8 cellular contexts compared by ENCODE assay signal in genomic region chr11:67805256-67806126, GRCh38.
DNase-seq lines count a peak whose midpoint lies in the region; ATAC-seq and TF ChIP-seq lines count a peak whose summit lies in the region.
"Not testable (repeated sequence)": the region's sequence is repeated elsewhere in the genome, so short reads cannot be mapped to it uniquely, and the experiment has no call there.

No MANE protein-coding gene starts in this region.

- not testable (repeated sequence) for TF ChIP-seq POLR2A in erythroblast (IDR thresholded peaks at IDR 0.05; ENCODE audit: low read length)

- not testable (repeated sequence) for H3K9me3 ChIP-seq in KOPT-K1 (ENCODE audit: insufficient read depth, low read length, poor library complexity, severe bottlenecking)

- H3K4me3 Mint-ChIP-seq in Calu3 (ENCODE audit: low read depth, unreplicated experiment) = peak overlapping the region; percentile 76
- peak overlapping the region; percentile 87 for H3K4me3 Mint-ChIP-seq in activated T-cell treated with anti-CD3 and anti-CD28 coated beads, Interleukin-2, amount 50 U/mL, for 4 hours

- not testable (repeated sequence) for BruUV-seq in Calu3 (replicated peaks; lab: Mats Ljungman, UMichigan)

- not testable (repeated sequence) for TF ChIP-seq CTCF in Calu3 (IDR thresholded peaks at IDR 0.05; ENCODE audit: unreplicated experiment)

- peaks cover 24% of the 10 kb centered on the region for H3K4me1 Mint-ChIP-seq in Calu3 (ENCODE audit: low read depth, unreplicated experiment)
- peaks cover 11% of the 10 kb centered on the region for H3K4me1 Mint-ChIP-seq in activated T-cell treated with anti-CD3 and anti-CD28 coated beads, Interleukin-2, amount 50 U/mL, for 4 hours (ENCODE audit: low read depth)

- CTCF ChIA-PET in Calu3 (lab: Charles Lee) = interaction anchor here (0.6 to 0.7 kb wide), 2 partner anchors 116 to 724 kb away, joined by 3 to 4 read pairs; no protein-coding TSS in a partner anchor

- intact Hi-C loops in Calu3 (cut with micrococcal nuclease; ENCODE audit: unreplicated experiment) = not testable (repeated sequence)

- peak overlapping the region; percentile 92 for H3K27ac Mint-ChIP-seq in Calu3 (ENCODE audit: unreplicated experiment)

- peak overlapping the region; percentile 71 for H3K27ac ChIP-seq in KOPT-K1 (ENCODE audit: low read depth, low read length, poor library complexity, severe bottlenecking)

- DNase-seq in Calu3 = peak; percentile 99
- peak; percentile 96 for DNase-seq in activated T-cell treated with anti-CD3 and anti-CD28 coated beads, Interleukin-2, amount 50 U/mL, for 4 hours
- DNase-seq in erythroblast (lab: John Stamatoyannopoulos, UW) = peak; percentile 98 to 99
- DNase-seq in mucosa of gallbladder (ENCODE audit: low spot score) = peak; percentile 99
- peak; percentile 91 to 98 for DNase-seq in stimulated activated CD8-positive, alpha-beta memory T cell treated with anti-CD3 and anti-CD28 coated beads, Interleukin-2, amount 100 ng/mL, for 48 hours (ENCODE audit: low read depth in 2 of 2)

- H3K36me3 Mint-ChIP-seq in Calu3 (ENCODE audit: insufficient read depth, unreplicated experiment) = peaks cover 22% of the 10 kb centered on the region
- not testable (repeated sequence) for H3K36me3 Mint-ChIP-seq in activated T-cell treated with anti-CD3 and anti-CD28 coated beads, Interleukin-2, amount 50 U/mL, for 4 hours (ENCODE audit: insufficient read depth)

- H3K9me3 Mint-ChIP-seq in Calu3 (ENCODE audit: low read depth, unreplicated experiment); activated T-cell treated with anti-CD3 and anti-CD28 coated beads, Interleukin-2, amount 50 U/mL, for 4 hours: not testable (repeated sequence)

- H3K27me3 Mint-ChIP-seq in Calu3 (ENCODE audit: unreplicated experiment) = peaks cover 16% of the 10 kb centered on the region
- H3K27me3 Mint-ChIP-seq in activated T-cell treated with anti-CD3 and anti-CD28 coated beads, Interleukin-2, amount 50 U/mL, for 4 hours (ENCODE audit: low read depth) = not testable (repeated sequence)

- peak; percentile 86 for ATAC-seq in GM21619 (IDR thresholded peaks at IDR 0.05; ENCODE audit: unreplicated experiment)
- ATAC-seq in activated T-cell treated with anti-CD3 and anti-CD28 coated beads, Interleukin-2, amount 50 U/mL, for 4 hours = peak; percentile 99 to 100

- not testable (repeated sequence) for H3K36me3 ChIP-seq in KOPT-K1 (ENCODE audit: insufficient read depth, low read length)

TF ChIP-seq in PFSK-1, 5 proteins besides CTCF, POLR2A, EP300 and RAD21:
- TF ChIP-seq TAF1 (IDR thresholded peaks at IDR 0.05; ENCODE audit: borderline replicate concordance, insufficient read depth, low read length) (peak; percentile 53; the same call in 1 of the 2 replicates), POLR2AphosphoS5 (IDR thresholded peaks at IDR 0.05; ENCODE audit: low read depth, low read length) (peak; percentile 56; the same call in 1 of the 2 replicates)

Comparison
In these comparisons a context has a peak if more than half of its experiments do, and no peak if none do; other contexts are left out.
1. Peak in every context shown above with its lines: DNase-seq, ATAC-seq and H3K27ac ChIP-seq.